ENCODE assay signal across 26 cellular contexts in genomic region chr4:157558016-157558415, GRCh38.
DNase-seq lines count a peak whose midpoint lies in the region; ATAC-seq, FAIRE-seq and TF ChIP-seq lines count a peak whose summit lies in the region.
"Had no signal": no experiment of that assay in that cellular context is flagged by ENCODE, and none has a peak within 500 bp of the region (broad histone marks: within the 10 kb centered on the region; RNA-seq: fewer than 3 reads in every experiment).

No MANE protein-coding gene starts in this region.

- H3K4me3 ChIP-seq in A673 (ENCODE audit: low read depth, low read length, poor library complexity, severe bottlenecking) (no peak overlapping the region), mesendoderm (ENCODE audit: low read length) (no peak overlapping the region), gastroesophageal sphincter (no peak overlapping the region)
- H3K4me3 ChIP-seq: BLaER1 treated with 17β-estradiol and CSF1 and Interleukin-3, amounts not matched to agents 10 nM and 100 nM had no signal

- H2BK15ac ChIP-seq in mesendoderm (replicated peaks; ENCODE audit: low read depth) = no peak overlapping the region

- H3K79me1 ChIP-seq in mesendoderm (ENCODE audit: low read length) = no peaks in the 10 kb centered on the region

- no peak for TF ChIP-seq POLR2A in gastroesophageal sphincter (IDR thresholded peaks at IDR 0.05)

- H3K27ac ChIP-seq in A673 (ENCODE audit: low read depth, low read length, poor library complexity, severe bottlenecking) = no peak overlapping the region
- no peak overlapping the region for H3K27ac ChIP-seq in mesendoderm (ENCODE audit: low read depth, low read length)
- H3K27ac ChIP-seq in gastroesophageal sphincter = no peak overlapping the region
- H3K27ac ChIP-seq: 22Rv1; BLaER1 treated with 17β-estradiol and CSF1 and Interleukin-3, amounts not matched to agents 10 nM and 100 nM had no signal

- H3K4me3 Mint-ChIP-seq in WTC11 = no peak overlapping the region
- H3K4me3 Mint-ChIP-seq: CD14-positive monocyte; CD4-positive, alpha-beta T cell; CD8-positive, alpha-beta memory T cell had no signal

- no peaks in the 10 kb centered on the region for H3K27me3 Mint-ChIP-seq in WTC11 (ENCODE audit: low read depth)
- H3K27me3 Mint-ChIP-seq: CD4-positive, alpha-beta T cell had no signal

- H4K8ac ChIP-seq in mesendoderm (ENCODE audit: low read depth, low read length) = no peak overlapping the region

- peaks cover 25% of the 10 kb centered on the region for H3K4me1 Mint-ChIP-seq in WTC11
- H3K4me1 Mint-ChIP-seq: CD14-positive monocyte; CD8-positive, alpha-beta memory T cell had no signal

- no peak overlapping the region for H4K5ac ChIP-seq in mesendoderm (ENCODE audit: low read length)

- FAIRE-seq in GM19239 (lab: Jason Lieb, UNC) = no peak
- FAIRE-seq: A204.1, D721Med, GM12891, GM18507, H1 had no signal

- H3K9me3 ChIP-seq in A673 (ENCODE audit: low read depth, low read length, poor library complexity, severe bottlenecking) (no peaks in the 10 kb centered on the region), gastroesophageal sphincter (no peaks in the 10 kb centered on the region)
- H3K9me3 ChIP-seq: BE2C; BLaER1 treated with 17β-estradiol and CSF1 and Interleukin-3, amounts not matched to agents 10 nM and 100 nM had no signal

- H3K27me3 ChIP-seq in A673 (replicated peaks; ENCODE audit: insufficient read depth, low read depth, low read length, poor library complexity) (no peaks in the 10 kb centered on the region), mesendoderm (ENCODE audit: insufficient read depth, low read length, poor library complexity) (no peaks in the 10 kb centered on the region), gastroesophageal sphincter (no peaks in the 10 kb centered on the region)
- H3K27me3 ChIP-seq: BE2C; BLaER1 treated with 17β-estradiol and CSF1 and Interleukin-3, amounts not matched to agents 10 nM and 100 nM had no signal

- H3K27ac Mint-ChIP-seq in WTC11 = no peak overlapping the region
- H3K27ac Mint-ChIP-seq: CD14-positive monocyte; CD4-positive, alpha-beta T cell; CD8-positive, alpha-beta memory T cell had no signal

- H3K4ac ChIP-seq in mesendoderm (ENCODE audit: low read depth, low read length) = no peak overlapping the region

- POLR2A ChIA-PET in A673 (lab: Charles Lee; ENCODE audit: low non-redundant PET) (no interaction called here), WTC11 (lab: Charles Lee) (no interaction called here)

- no peak overlapping the region for H3K4me2 ChIP-seq in mesendoderm (ENCODE audit: low read length)
- H3K4me2 ChIP-seq: BLaER1 treated with 17β-estradiol and CSF1 and Interleukin-3, amounts not matched to agents 10 nM and 100 nM had no signal

- CTCF ChIA-PET in A673 (lab: Charles Lee) (no interaction called here), WTC11 (lab: Charles Lee) (interaction anchor here (1.2 kb wide), 1 partner anchor 43 kb away, joined by 4 read pairs; no protein-coding TSS in a partner anchor)

- no peak overlapping the region for H3K18ac ChIP-seq in mesendoderm (ENCODE audit: low read length)

- H3K4me1 ChIP-seq in A673 (ENCODE audit: insufficient read depth, low read length, poor library complexity, severe bottlenecking) (no peaks in the 10 kb centered on the region), mesendoderm (ENCODE audit: control insufficient read depth, low read depth, low read length) (no peaks in the 10 kb centered on the region), gastroesophageal sphincter (no peaks in the 10 kb centered on the region)
- H3K4me1 ChIP-seq: BE2C; BLaER1 treated with 17β-estradiol and CSF1 and Interleukin-3, amounts not matched to agents 10 nM and 100 nM had no signal

- BruUV-seq in A673 (replicated peaks; lab: Mats Ljungman, UMichigan) = no TSS peak

- H3K9ac ChIP-seq in mesendoderm (ENCODE audit: low read length) = no peak overlapping the region
- H3K9ac ChIP-seq: BLaER1 treated with 17β-estradiol and CSF1 and Interleukin-3, amounts not matched to agents 10 nM and 100 nM had no signal

- H2AK5ac ChIP-seq in mesendoderm (ENCODE audit: low read length) = no peak overlapping the region

- no peak overlapping the region for H3K23ac ChIP-seq in mesendoderm (ENCODE audit: low read length)

- WGBS in mesendoderm (ENCODE audit: extremely low coverage, insufficient coverage, low lambda C conversion rate) = no CpG with 5 or more reads among the region's 2 CpGs
- 53 to 83% methylated on average over 1 to 2 of the region's 2 CpGs for WGBS in gastroesophageal sphincter (ENCODE audit: low coverage in 1 of 2), 2 donors

- H3K9me3 Mint-ChIP-seq in WTC11 = peaks cover 4% of the 10 kb centered on the region; the same call in 1 of the 2 replicates

- intact Hi-C loops in A673 (cut with micrococcal nuclease; ENCODE audit: unreplicated experiment) = no loop called here

- H3K36me3 ChIP-seq in A673 (ENCODE audit: insufficient read depth, low read length, poor library complexity, severe bottlenecking) (no peaks in the 10 kb centered on the region), mesendoderm (ENCODE audit: control insufficient read depth, insufficient read depth, low read length) (no peaks in the 10 kb centered on the region), gastroesophageal sphincter (no peaks in the 10 kb centered on the region)
- H3K36me3 ChIP-seq: BE2C; BLaER1 treated with 17β-estradiol and CSF1 and Interleukin-3, amounts not matched to agents 10 nM and 100 nM had no signal

- H3K36me3 Mint-ChIP-seq in WTC11 = no peaks in the 10 kb centered on the region
- H3K36me3 Mint-ChIP-seq: CD14-positive monocyte; CD8-positive, alpha-beta memory T cell had no signal

- ATAC-seq in WTC11 = peak; percentile 57
- no peak for ATAC-seq in gastroesophageal sphincter

- no peaks in the 10 kb centered on the region for H3K79me2 ChIP-seq in mesendoderm (ENCODE audit: control insufficient read depth, insufficient read depth, low read length)

- no peak for TF ChIP-seq EP300 in gastroesophageal sphincter (IDR thresholded peaks at IDR 0.05)

- no peak overlapping the region for H2BK120ac ChIP-seq in mesendoderm (ENCODE audit: low read depth, low read length)

- no peak overlapping the region for H3K56ac ChIP-seq in mesendoderm (ENCODE audit: low read length)

- no peak overlapping the region for H2BK5ac ChIP-seq in mesendoderm (ENCODE audit: low read length)

- DNase-seq in A673 (ENCODE audit: low spot score) (peak; percentile 20), NCI-H1048 (lab: John Stamatoyannopoulos, UW) (peak; percentile 69), WTC11 (ENCODE audit: low spot score) (no peak), mesendoderm (peak; percentile 73), GM19239 (ENCODE audit: insufficient read length, low spot score) (no peak), NCI-H510A (lab: John Stamatoyannopoulos, UW) (no peak), DMS 273 (lab: John Stamatoyannopoulos, UW; ENCODE audit: unreplicated experiment) (no peak)
- DNase-seq: ACHN; AML-193; BE2C; CD4-positive, alpha-beta T cell; CD8-positive, alpha-beta memory T cell; DMS53; DMS79 treated with DMSO at 0.1 percent for 48 hours; GF-D8; H7; HCEC 1CT had no signal

- TF ChIP-seq CTCF in A673 (conservative IDR thresholded peaks at IDR 0.05; ENCODE audit: low read depth, low read length) (no peak), WTC11 (IDR thresholded peaks at IDR 0.05) (no peak), gastroesophageal sphincter (IDR thresholded peaks at IDR 0.05) (no peak)

TF ChIP-seq in WTC11, 78 proteins besides CTCF, POLR2A, EP300 and RAD21:
- TF ChIP-seq TCF7 (CRISPR knock-in tag; IDR thresholded peaks at IDR 0.05; ENCODE audit: low read depth) (no peak), ZNF671 (CRISPR knock-in tag; IDR thresholded peaks at IDR 0.05) (no peak), CREB1 (CRISPR knock-in tag; IDR thresholded peaks at IDR 0.05) (no peak), TEAD1 (CRISPR knock-in tag; IDR thresholded peaks at IDR 0.05) (no peak), OVOL2 (CRISPR knock-in tag; IDR thresholded peaks at IDR 0.05; ENCODE audit: borderline replicate concordance) (no peak), ATF3 (CRISPR knock-in tag; conservative IDR thresholded peaks at IDR 0.05) (no peak), ESRRA (CRISPR knock-in tag; IDR thresholded peaks at IDR 0.05; ENCODE audit: borderline replicate concordance) (no peak), PRRX2 (CRISPR knock-in tag; IDR thresholded peaks at IDR 0.05) (no peak)
- TF ChIP-seq, protein P1, sequence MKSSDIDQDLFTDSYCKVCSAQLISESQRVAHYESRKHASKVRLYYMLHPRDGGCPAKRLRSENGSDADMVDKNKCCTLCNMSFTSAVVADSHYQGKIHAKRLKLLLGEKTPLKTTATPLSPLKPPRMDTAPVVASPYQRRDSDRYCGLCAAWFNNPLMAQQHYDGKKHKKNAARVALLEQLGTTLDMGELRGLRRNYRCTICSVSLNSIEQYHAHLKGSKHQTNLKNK (CRISPR knock-in tag; IDR thresholded peaks at IDR 0.05) = no peak
- TF ChIP-seq, protein P2, sequence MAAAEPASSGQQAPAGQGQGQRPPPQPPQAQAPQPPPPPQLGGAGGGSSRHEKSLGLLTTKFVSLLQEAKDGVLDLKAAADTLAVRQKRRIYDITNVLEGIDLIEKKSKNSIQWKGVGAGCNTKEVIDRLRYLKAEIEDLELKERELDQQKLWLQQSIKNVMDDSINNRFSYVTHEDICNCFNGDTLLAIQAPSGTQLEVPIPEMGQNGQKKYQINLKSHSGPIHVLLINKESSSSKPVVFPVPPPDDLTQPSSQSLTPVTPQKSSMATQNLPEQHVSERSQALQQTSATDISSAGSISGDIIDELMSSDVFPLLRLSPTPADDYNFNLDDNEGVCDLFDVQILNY (CRISPR knock-in tag; IDR thresholded peaks at IDR 0.05) = no peak
- TF ChIP-seq, protein P3, sequence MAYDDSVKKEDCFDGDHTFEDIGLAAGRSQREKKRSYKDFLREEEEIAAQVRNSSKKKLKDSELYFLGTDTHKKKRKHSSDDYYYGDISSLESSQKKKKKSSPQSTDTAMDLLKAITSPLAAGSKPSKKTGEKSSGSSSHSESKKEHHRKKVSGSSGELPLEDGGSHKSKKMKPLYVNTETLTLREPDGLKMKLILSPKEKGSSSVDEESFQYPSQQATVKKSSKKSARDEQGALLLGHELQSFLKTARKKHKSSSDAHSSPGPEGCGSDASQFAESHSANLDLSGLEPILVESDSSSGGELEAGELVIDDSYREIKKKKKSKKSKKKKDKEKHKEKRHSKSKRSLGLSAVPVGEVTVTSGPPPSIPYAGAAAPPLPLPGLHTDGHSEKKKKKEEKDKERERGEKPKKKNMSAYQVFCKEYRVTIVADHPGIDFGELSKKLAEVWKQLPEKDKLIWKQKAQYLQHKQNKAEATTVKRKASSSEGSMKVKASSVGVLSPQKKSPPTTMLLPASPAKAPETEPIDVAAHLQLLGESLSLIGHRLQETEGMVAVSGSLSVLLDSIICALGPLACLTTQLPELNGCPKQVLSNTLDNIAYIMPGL (CRISPR knock-in tag; IDR thresholded peaks at IDR 0.05) = no peak
TF ChIP-seq in WTC11: peak in this region for 0.

Comparison
In these comparisons a context has a peak if more than half of its experiments do, and no peak if none do; other contexts are left out.
1. DNase-seq: peak in A673 (single experiment), NCI-H1048 (single experiment) and mesendoderm (single experiment); none in WTC11 (single experiment), GM19239 (single experiment), NCI-H510A (single experiment) and DMS 273 (single experiment).